ENCODE assay signal across 8 cellular contexts in the genomic region with DNA sequence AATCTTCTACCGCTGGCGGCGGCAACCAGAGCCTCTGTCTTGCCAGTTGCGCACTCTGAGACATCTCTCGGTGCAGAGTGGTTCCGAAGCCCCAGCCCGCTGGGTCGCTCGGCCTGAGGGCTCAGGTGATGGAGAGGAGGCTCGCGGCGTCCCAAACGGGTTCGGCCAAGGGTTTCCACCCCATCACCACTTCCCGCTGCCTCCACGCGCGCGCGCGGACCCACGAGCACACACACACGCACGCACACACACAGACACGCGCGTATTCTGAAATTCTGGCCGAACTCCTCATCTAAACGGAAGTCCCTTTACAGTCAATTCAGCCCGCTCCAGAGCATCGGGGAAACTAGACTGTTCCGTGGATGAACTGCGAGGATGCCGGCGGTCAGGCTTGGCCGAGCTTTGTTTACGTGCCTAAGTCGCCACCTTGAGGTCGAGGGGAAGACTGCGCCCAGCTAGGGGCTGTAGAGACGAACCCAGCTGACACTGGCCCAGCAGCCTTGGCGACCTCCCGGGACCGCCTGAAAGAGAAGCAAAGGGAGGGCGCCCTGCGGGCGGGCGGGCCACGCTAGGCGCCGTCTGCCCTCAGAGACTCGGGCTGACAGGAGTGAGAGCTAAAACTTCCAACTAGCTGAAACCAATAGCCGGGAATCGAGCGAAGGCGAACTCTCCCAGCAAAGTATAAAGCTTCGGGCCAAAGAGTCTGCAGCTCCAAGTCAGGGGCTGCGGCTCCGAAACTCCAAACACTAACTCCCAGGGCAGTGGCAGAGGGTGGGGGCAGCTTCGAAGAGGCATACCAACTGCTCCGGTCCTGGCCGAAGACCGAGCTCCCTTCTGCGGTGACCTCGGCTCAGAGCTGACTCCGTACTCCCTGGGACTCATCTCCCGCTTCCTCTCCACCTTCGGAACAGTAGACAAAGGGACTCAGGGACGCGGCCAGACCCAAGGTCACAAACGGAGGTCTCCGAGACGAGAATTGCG.
DNase-seq lines count a peak whose midpoint lies in the region; ATAC-seq and TF ChIP-seq lines count a peak whose summit lies in the region.

No MANE protein-coding gene starts in this region.

- DNase-seq in DND-41 (peak; percentile 49), HuH-7.5 (ENCODE audit: low spot score) (peak; percentile 79), fibroblast of the conjunctiva (ENCODE audit: low read depth) (peak; percentile 64)
- peak; percentile 48 for DNase-seq in activated T-helper 1 cell treated with anti-CD3 and anti-CD28 coated beads, Interleukin-12 subunit alpha, Interleukin-12 subunit beta, Interleukin-2, Interleukin-4 antibody, amounts not matched to agents 30 ng/mL and 10 ng/mL and 1 ng/mL, durations not matched to agents 14 hours and 24 hours and 36 hours (ENCODE audit: low spot score)
- peak; percentile 61 for DNase-seq in natural killer cell treated with Interleukin-12 subunit alpha and Interleukin-12 subunit beta and Interleukin-15 and Interleukin-18, amount 100 ng/mL, for 72 hours (ENCODE audit: low spot score)

- no peak overlapping the region for H3K9ac ChIP-seq in DND-41 (ENCODE audit: low read depth, low read length)
- no peak overlapping the region for H3K9ac ChIP-seq in OCI-LY1 (ENCODE audit: low read length)
- H3K9ac ChIP-seq in subcutaneous abdominal adipose tissue (ENCODE audit: low read length in 5 of 5) = no peak overlapping the region

- no peaks in the 10 kb centered on the region for H3K9me2 ChIP-seq in OCI-LY1 (ENCODE audit: low read depth, low read length)

- peak; percentile 78 for ATAC-seq in DND-41 (ENCODE audit: insufficient read depth, low read depth)
- ATAC-seq in GM21723 (IDR thresholded peaks at IDR 0.05; ENCODE audit: unreplicated experiment) = peak; percentile 100
- peak; percentile 89 to 90 for ATAC-seq in natural killer cell treated with Interleukin-12 subunit alpha and Interleukin-12 subunit beta and Interleukin-15 and Interleukin-18, amount 100 ng/mL, for 72 hours

- H3K27me3 ChIP-seq in DND-41 (ENCODE audit: insufficient read depth, low read length, poor library complexity) = peaks cover 7% of the 10 kb centered on the region
- H3K27me3 ChIP-seq in OCI-LY1 (ENCODE audit: insufficient read depth, low read length) = no peaks in the 10 kb centered on the region; the same call in 1 of the 2 replicates
- H3K27me3 ChIP-seq in subcutaneous abdominal adipose tissue (ENCODE audit: control insufficient read depth in 5 of 5, insufficient read depth in 4 of 5, low read length in 5 of 5) = peaks cover 50 to 69% (median 59%) of the 10 kb centered on the region in 5 donors

- H3K36me3 Mint-ChIP-seq in activated T-helper 1 cell treated with anti-CD3 and anti-CD28 coated beads, Interleukin-12 subunit alpha, Interleukin-12 subunit beta, Interleukin-2, Interleukin-4 antibody, amounts not matched to agents 30 ng/mL and 10 ng/mL and 1 ng/mL, durations not matched to agents 14 hours and 24 hours and 36 hours (ENCODE audit: low read depth) = no peaks in the 10 kb centered on the region
- H3K36me3 Mint-ChIP-seq in natural killer cell treated with Interleukin-12 subunit alpha and Interleukin-12 subunit beta and Interleukin-15 and Interleukin-18, amount 100 ng/mL, for 72 hours = peaks cover 6% of the 10 kb centered on the region

- no peaks in the 10 kb centered on the region for H3K9me3 ChIP-seq in DND-41 (ENCODE audit: insufficient read depth, low read length, severe bottlenecking)
- H3K9me3 ChIP-seq in OCI-LY1 (ENCODE audit: low read length) = no peaks in the 10 kb centered on the region
- H3K9me3 ChIP-seq in subcutaneous abdominal adipose tissue (ENCODE audit: control insufficient read depth in 5 of 5, low read length in 5 of 5) = no peaks in the 10 kb centered on the region

- H3K27ac Mint-ChIP-seq in activated T-helper 1 cell treated with anti-CD3 and anti-CD28 coated beads, Interleukin-12 subunit alpha, Interleukin-12 subunit beta, Interleukin-2, Interleukin-4 antibody, amounts not matched to agents 30 ng/mL and 10 ng/mL and 1 ng/mL, durations not matched to agents 14 hours and 24 hours and 36 hours = peak overlapping the region; percentile 18
- no peak overlapping the region for H3K27ac Mint-ChIP-seq in natural killer cell treated with Interleukin-12 subunit alpha and Interleukin-12 subunit beta and Interleukin-15 and Interleukin-18, amount 100 ng/mL, for 72 hours

- H2AFZ ChIP-seq in DND-41 (ENCODE audit: low read depth, low read length) (no peak overlapping the region), OCI-LY1 (ENCODE audit: low read length) (no peak overlapping the region)

- no peaks in the 10 kb centered on the region for H3K4me1 ChIP-seq in DND-41 (ENCODE audit: insufficient read depth, low read length)
- H3K4me1 ChIP-seq in OCI-LY1 (ENCODE audit: insufficient read depth, low read length, severe bottlenecking) = no peaks in the 10 kb centered on the region
- peaks cover 0 to 21% (median 18%) of the 10 kb centered on the region in 5 donors for H3K4me1 ChIP-seq in subcutaneous abdominal adipose tissue (ENCODE audit: control insufficient read depth in 5 of 5, insufficient read depth in 5 of 5, low read length in 5 of 5)

- TF ChIP-seq CTCF in DND-41 (IDR thresholded peaks at IDR 0.05; ENCODE audit: borderline replicate concordance, extremely low read depth, low read length, poor library complexity, severe bottlenecking) = peak; percentile 86
- peak; percentile 74 for TF ChIP-seq CTCF in OCI-LY1 (IDR thresholded peaks at IDR 0.05; ENCODE audit: low read length)

- H3K27ac ChIP-seq in DND-41 (ENCODE audit: low read length) (no peak overlapping the region), OCI-LY1 (ENCODE audit: low read depth, low read length, poor library complexity, severe bottlenecking) (no peak overlapping the region), subcutaneous abdominal adipose tissue (ENCODE audit: low read depth, low read length) (no peak overlapping the region)

- H3F3A ChIP-seq in OCI-LY1 (ENCODE audit: insufficient read depth, low read length) = no peaks in the 10 kb centered on the region

- intact Hi-C loops in activated T-helper 1 cell treated with anti-CD3 and anti-CD28 coated beads, Interleukin-12 subunit alpha, Interleukin-12 subunit beta, Interleukin-2, Interleukin-4 antibody, amounts not matched to agents 30 ng/mL and 10 ng/mL and 1 ng/mL, durations not matched to agents 14 hours and 24 hours and 36 hours (cut with micrococcal nuclease) = loop anchor here (1.0 to 5.0 kb wide), 6 partner anchors 7 to 1107 kb away; no protein-coding TSS in a partner anchor

- H4K20me1 ChIP-seq in DND-41 (ENCODE audit: insufficient read depth, low read length) = no peaks in the 10 kb centered on the region
- H4K20me1 ChIP-seq in OCI-LY1 (ENCODE audit: insufficient read depth, low read length) = no peaks in the 10 kb centered on the region

- H3K36me3 ChIP-seq in DND-41 (ENCODE audit: insufficient read depth, low read length) (no peaks in the 10 kb centered on the region), OCI-LY1 (ENCODE audit: insufficient read depth, low read length) (no peaks in the 10 kb centered on the region), subcutaneous abdominal adipose tissue (ENCODE audit: control insufficient read depth in 5 of 5, insufficient read depth in 5 of 5, low read length in 5 of 5) (no peaks in the 10 kb centered on the region)

- H3K4me3 ChIP-seq in DND-41 (ENCODE audit: low read depth in 1 of 2, low read length in 2 of 2) = no peak overlapping the region
- no peak overlapping the region for H3K4me3 ChIP-seq in OCI-LY1 (ENCODE audit: low read depth, low read length, poor library complexity, severe bottlenecking)
- H3K4me3 ChIP-seq in subcutaneous abdominal adipose tissue (ENCODE audit: low read depth in 1 of 5, low read length in 5 of 5) = peak overlapping the region; percentile 29 to 72 (median 55)

- no peaks in the 10 kb centered on the region for H3K9me3 Mint-ChIP-seq in activated T-helper 1 cell treated with anti-CD3 and anti-CD28 coated beads, Interleukin-12 subunit alpha, Interleukin-12 subunit beta, Interleukin-2, Interleukin-4 antibody, amounts not matched to agents 30 ng/mL and 10 ng/mL and 1 ng/mL, durations not matched to agents 14 hours and 24 hours and 36 hours
- no peaks in the 10 kb centered on the region for H3K9me3 Mint-ChIP-seq in natural killer cell treated with Interleukin-12 subunit alpha and Interleukin-12 subunit beta and Interleukin-15 and Interleukin-18, amount 100 ng/mL, for 72 hours

- H3K4me2 ChIP-seq in DND-41 (ENCODE audit: insufficient read depth, low read length) = no peak overlapping the region
- H3K4me2 ChIP-seq in OCI-LY1 (ENCODE audit: low read length) = no peak overlapping the region

- H3K27me3 Mint-ChIP-seq in activated T-helper 1 cell treated with anti-CD3 and anti-CD28 coated beads, Interleukin-12 subunit alpha, Interleukin-12 subunit beta, Interleukin-2, Interleukin-4 antibody, amounts not matched to agents 30 ng/mL and 10 ng/mL and 1 ng/mL, durations not matched to agents 14 hours and 24 hours and 36 hours (ENCODE audit: insufficient read depth) = peaks cover 49% of the 10 kb centered on the region
- H3K27me3 Mint-ChIP-seq in natural killer cell treated with Interleukin-12 subunit alpha and Interleukin-12 subunit beta and Interleukin-15 and Interleukin-18, amount 100 ng/mL, for 72 hours = peaks cover 39 to 62% of the 10 kb centered on the region in 2 donors

- peak overlapping the region; percentile 68 for H3K4me3 Mint-ChIP-seq in activated T-helper 1 cell treated with anti-CD3 and anti-CD28 coated beads, Interleukin-12 subunit alpha, Interleukin-12 subunit beta, Interleukin-2, Interleukin-4 antibody, amounts not matched to agents 30 ng/mL and 10 ng/mL and 1 ng/mL, durations not matched to agents 14 hours and 24 hours and 36 hours
- peak overlapping the region; percentile 50 for H3K4me3 Mint-ChIP-seq in natural killer cell treated with Interleukin-12 subunit alpha and Interleukin-12 subunit beta and Interleukin-15 and Interleukin-18, amount 100 ng/mL, for 72 hours

- peaks cover 18% of the 10 kb centered on the region for H3K4me1 Mint-ChIP-seq in activated T-helper 1 cell treated with anti-CD3 and anti-CD28 coated beads, Interleukin-12 subunit alpha, Interleukin-12 subunit beta, Interleukin-2, Interleukin-4 antibody, amounts not matched to agents 30 ng/mL and 10 ng/mL and 1 ng/mL, durations not matched to agents 14 hours and 24 hours and 36 hours (ENCODE audit: low read depth)
- peaks cover 0 to 8% of the 10 kb centered on the region in 2 donors for H3K4me1 Mint-ChIP-seq in natural killer cell treated with Interleukin-12 subunit alpha and Interleukin-12 subunit beta and Interleukin-15 and Interleukin-18, amount 100 ng/mL, for 72 hours (ENCODE audit: low read depth in 2 of 2)

- H3K79me2 ChIP-seq in DND-41 (ENCODE audit: insufficient read depth, low read length) = no peaks in the 10 kb centered on the region
- H3K79me2 ChIP-seq in OCI-LY1 (ENCODE audit: insufficient read depth, low read length) = no peaks in the 10 kb centered on the region

Comparison
In these comparisons a context has a peak if more than half of its experiments do, and no peak if none do; other contexts are left out.
1. H3K4me3 ChIP-seq: peak in subcutaneous abdominal adipose tissue (5 of 5); none in DND-41 (0 of 2) and OCI-LY1 (single experiment).
2. Peak in every context shown above with its lines, with median percentiles within 50 percentile points of each other: ATAC-seq and DNase-seq.